ENCODE assay signal across 26 cellular contexts in the genomic region with DNA sequence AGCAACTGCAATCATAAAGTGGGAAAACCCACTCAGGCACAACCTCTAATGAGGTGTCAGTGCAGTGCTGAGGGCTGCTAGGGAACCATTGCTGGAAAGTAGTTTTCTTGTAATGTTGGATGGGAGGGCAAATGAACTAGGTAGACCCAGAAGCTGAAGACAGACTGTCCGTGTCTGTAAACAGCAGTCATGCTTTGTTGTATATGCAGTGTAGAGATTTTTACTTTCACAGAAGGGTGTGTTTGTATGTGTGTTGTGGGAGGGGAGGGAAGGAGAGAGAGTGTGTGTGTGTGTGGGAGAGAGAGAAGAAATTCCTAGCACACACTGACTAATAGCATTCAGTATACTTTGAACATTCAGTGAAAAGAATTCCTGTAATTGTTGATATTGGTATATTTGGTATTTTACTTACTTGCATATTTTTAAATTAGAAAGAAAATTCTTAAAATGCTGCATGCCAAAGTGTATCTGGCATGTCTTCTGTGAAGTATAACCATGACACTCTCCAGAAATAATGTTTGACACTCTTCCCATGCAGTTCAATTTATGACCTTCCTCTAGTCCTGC. TPM values are rescaled to one million over a fixed set of nuclear protein-coding genes. Genes with fewer than 3 reads are reported as not detected.
DNase-seq lines count a peak whose midpoint lies in the region; ATAC-seq and TF ChIP-seq lines count a peak whose summit lies in the region.
"Had no signal": no experiment of that assay in that cellular context is flagged by ENCODE, and none has a peak within 500 bp of the region (broad histone marks: within the 10 kb centered on the region; RNA-seq: fewer than 3 reads in every experiment).

No MANE protein-coding gene starts in this region.

- H3K36me3 Mint-ChIP-seq in Calu3 (ENCODE audit: insufficient read depth, unreplicated experiment) (peaks cover 73% of the 10 kb centered on the region), nephron progenitor cell (ENCODE audit: low read depth) (peaks cover 54% of the 10 kb centered on the region)
- no peaks in the 10 kb centered on the region for H3K36me3 Mint-ChIP-seq in stimulated activated naive B cell treated with anti-CD40 and anti-IgM and Interleukin-4, amounts not matched to agents 10 μg/mL and 1 μg/mL and 100 μg/mL, for 72 hours
- H3K36me3 Mint-ChIP-seq: activated naive CD8-positive, alpha-beta T cell; stimulated activated memory B cell treated with anti-CD40 and anti-IgM and Interleukin-4, amounts not matched to agents 10 μg/mL and 1 μg/mL and 100 μg/mL, for 72 hours had no signal

- H3K4me1 Mint-ChIP-seq in Calu3 (ENCODE audit: low read depth, unreplicated experiment) (peaks cover 66% of the 10 kb centered on the region), nephron progenitor cell (peaks cover 28% of the 10 kb centered on the region)
- no peaks in the 10 kb centered on the region for H3K4me1 Mint-ChIP-seq in stimulated activated naive B cell treated with anti-CD40 and anti-IgM and Interleukin-4, amounts not matched to agents 10 μg/mL and 1 μg/mL and 100 μg/mL, for 72 hours
- H3K4me1 Mint-ChIP-seq: activated B cell treated with CpG ODN at 0.5 μM for 24 hours; stimulated activated memory B cell treated with anti-CD40 and anti-IgM and Interleukin-4, amounts not matched to agents 10 μg/mL and 1 μg/mL and 100 μg/mL, for 72 hours had no signal

- TF ChIP-seq POLR2A in lower leg skin (IDR thresholded peaks at IDR 0.05): no peak

- H3K4me3 Mint-ChIP-seq in Calu3 (ENCODE audit: low read depth, unreplicated experiment) (no peak overlapping the region), nephron progenitor cell (no peak overlapping the region)
- no peak overlapping the region for H3K4me3 Mint-ChIP-seq in stimulated activated naive B cell treated with anti-CD40 and anti-IgM and Interleukin-4, amounts not matched to agents 10 μg/mL and 1 μg/mL and 100 μg/mL, for 72 hours
- H3K4me3 Mint-ChIP-seq: activated B cell treated with CpG ODN at 0.5 μM for 24 hours; activated naive CD8-positive, alpha-beta T cell; stimulated activated memory B cell treated with anti-CD40 and anti-IgM and Interleukin-4, amounts not matched to agents 10 μg/mL and 1 μg/mL and 100 μg/mL, for 72 hours had no signal

- WGBS in lower leg skin, 2 donors: 50 to 56% methylated on average over 1 of the region's 1 CpG
- 63 to 82% (median 81%) methylated on average over 1 of the region's 1 CpG for WGBS in psoas muscle, 3 donors

- intact Hi-C loops in Calu3 (cut with micrococcal nuclease; ENCODE audit: unreplicated experiment): no loop called here
- intact Hi-C loops in lower leg skin (cut with DNase I; ENCODE audit: low total_unique reads): no loop called here
- intact Hi-C loops in psoas muscle (cut with DNase I): no loop called here

- H3K27me3 Mint-ChIP-seq in Calu3 (ENCODE audit: unreplicated experiment) (no peaks in the 10 kb centered on the region), nephron progenitor cell (ENCODE audit: low read depth, poor library complexity) (no peaks in the 10 kb centered on the region)
- H3K27me3 Mint-ChIP-seq in stimulated activated naive B cell treated with anti-CD40 and anti-IgM and Interleukin-4, amounts not matched to agents 10 μg/mL and 1 μg/mL and 100 μg/mL, for 72 hours: peaks cover 10 to 11% of the 10 kb centered on the region in 2 donors

- no peaks in the 10 kb centered on the region for H3K9me3 Mint-ChIP-seq in Calu3 (ENCODE audit: low read depth, unreplicated experiment)
- H3K9me3 Mint-ChIP-seq in nephron progenitor cell: no peaks in the 10 kb centered on the region
- no peaks in the 10 kb centered on the region for H3K9me3 Mint-ChIP-seq in stimulated activated naive B cell treated with anti-CD40 and anti-IgM and Interleukin-4, amounts not matched to agents 10 μg/mL and 1 μg/mL and 100 μg/mL, for 72 hours
- H3K9me3 Mint-ChIP-seq: activated B cell treated with CpG ODN at 0.5 μM for 24 hours; stimulated activated memory B cell treated with anti-CD40 and anti-IgM and Interleukin-4, amounts not matched to agents 10 μg/mL and 1 μg/mL and 100 μg/mL, for 72 hours had no signal

- ATAC-seq in SK-N-SH treated with all-trans-retinoic acid at 6 μM for 48 hours (peak; percentile 32; the same call in 2 of the 3 replicates), psoas muscle (no peak)
- ATAC-seq in stimulated activated naive B cell treated with anti-CD40 and anti-IgM and Interleukin-4, amounts not matched to agents 10 μg/mL and 1 μg/mL and 100 μg/mL, for 72 hours (replicated peaks): no peak
- ATAC-seq: stimulated activated memory B cell treated with anti-CD40 and anti-IgM and Interleukin-4, amounts not matched to agents 10 μg/mL and 1 μg/mL and 100 μg/mL, for 72 hours had no signal

- no peak overlapping the region for H3K27ac ChIP-seq in psoas muscle
- H3K27ac ChIP-seq: BLaER1 treated with 17β-estradiol and CSF1 and Interleukin-3, amounts not matched to agents 10 nM and 100 nM; PC-9; testis had no signal

- TF ChIP-seq CTCF in Calu3 (IDR thresholded peaks at IDR 0.05; ENCODE audit: unreplicated experiment) (no peak), nephron progenitor cell (IDR thresholded peaks at IDR 0.05) (no peak), lower leg skin (IDR thresholded peaks at IDR 0.05) (no peak), psoas muscle (IDR thresholded peaks at IDR 0.05) (no peak)

- no TSS peak for BruUV-seq in Calu3 (replicated peaks; lab: Mats Ljungman, UMichigan)

- H3K4me3 ChIP-seq in lower leg skin (ENCODE audit: low read depth, poor library complexity, severe bottlenecking): no peak overlapping the region
- no peak overlapping the region for H3K4me3 ChIP-seq in psoas muscle
- H3K4me3 ChIP-seq: BLaER1 treated with 17β-estradiol and CSF1 and Interleukin-3, amounts not matched to agents 10 nM and 100 nM; PC-9; testis had no signal

- no peaks in the 10 kb centered on the region for H3K4me1 ChIP-seq in psoas muscle

- no peaks in the 10 kb centered on the region for H3K9me3 ChIP-seq in psoas muscle
- H3K9me3 ChIP-seq: BLaER1 treated with 17β-estradiol and CSF1 and Interleukin-3, amounts not matched to agents 10 nM and 100 nM; testis had no signal

- DNase-seq in Calu3 (no peak), fibroblast of peridontal ligament (ENCODE audit: extremely low read depth) (peak; percentile 25), nephron progenitor cell (no peak), lower leg skin (ENCODE audit: low spot score in 2 of 2) (no peak), psoas muscle (no peak), GF-D8 (lab: John Stamatoyannopoulos, UW) (no peak)
- no peak for DNase-seq in stimulated activated naive B cell treated with anti-CD40 and anti-IgM and Interleukin-4, amounts not matched to agents 10 μg/mL and 1 μg/mL and 100 μg/mL, for 72 hours
- DNase-seq: activated B cell treated with CpG ODN at 0.5 μM for 24 hours; activated CD4-positive, alpha-beta T cell treated with anti-CD3 and anti-CD28 coated beads, Interleukin-2, amount 50 U/mL, for 48 hours; effector CD4-positive, alpha-beta T cell; islet precursor cell; KBM-7; MM.1S; NCI-H1417 treated with DMSO at 0.1 percent for 48 hours; NCI-H2107; NCI-H524 treated with DMSO at 0.1 percent for 48 hours; NK-92 treated with Interleukin-12 subunit alpha and Interleukin-12 subunit beta, amount 100 ng/mL, for 24 hours; PC-9; retina; SHP77 treated with DMSO at 0.1 percent for 48 hours; stimulated activated CD4-positive, alpha-beta T cell treated with anti-CD3 and anti-CD28 coated beads, Interleukin-4, amount 100 ng/mL, for 1 hour; testis had no signal

- CTCF ChIA-PET in Calu3 (lab: Charles Lee): interaction anchor here (0.6 kb wide), 1 partner anchor 117 kb away, joined by 3 read pairs; no protein-coding TSS in a partner anchor

- peaks cover 0 to 4% (median 0%) of the 10 kb centered on the region in 3 donors for H3K27me3 ChIP-seq in psoas muscle (ENCODE audit: insufficient read depth in 3 of 3, low read length in 2 of 3)
- H3K27me3 ChIP-seq: BLaER1 treated with 17β-estradiol and CSF1 and Interleukin-3, amounts not matched to agents 10 nM and 100 nM; testis had no signal

- H3K27ac Mint-ChIP-seq in Calu3 (ENCODE audit: unreplicated experiment) (peak overlapping the region; percentile 4), nephron progenitor cell (peak overlapping the region; percentile 57)
- H3K27ac Mint-ChIP-seq in stimulated activated naive B cell treated with anti-CD40 and anti-IgM and Interleukin-4, amounts not matched to agents 10 μg/mL and 1 μg/mL and 100 μg/mL, for 72 hours: no peak overlapping the region
- H3K27ac Mint-ChIP-seq: activated B cell treated with CpG ODN at 0.5 μM for 24 hours; activated naive CD8-positive, alpha-beta T cell; stimulated activated memory B cell treated with anti-CD40 and anti-IgM and Interleukin-4, amounts not matched to agents 10 μg/mL and 1 μg/mL and 100 μg/mL, for 72 hours had no signal

- H3K36me3 ChIP-seq in psoas muscle (ENCODE audit: insufficient read depth in 1 of 2, low read depth in 1 of 2): no peaks in the 10 kb centered on the region
- H3K36me3 ChIP-seq: BLaER1 treated with 17β-estradiol and CSF1 and Interleukin-3, amounts not matched to agents 10 nM and 100 nM had no signal

TF ChIP-seq in SK-N-SH treated with all-trans-retinoic acid at 6 μM for 48 hours, 23 proteins besides CTCF, POLR2A, EP300 and RAD21:
- TF ChIP-seq ZNF8 (CRISPR knock-in tag; IDR thresholded peaks at IDR 0.05) (no peak), BACH2 (CRISPR knock-in tag; IDR thresholded peaks at IDR 0.05; ENCODE audit: borderline replicate concordance) (no peak), ISL1 (CRISPR knock-in tag; IDR thresholded peaks at IDR 0.05) (peak; percentile 74; the same call in 1 of the 2 replicates), ARNTL (CRISPR knock-in tag; IDR thresholded peaks at IDR 0.05; ENCODE audit: borderline replicate concordance, low read depth) (no peak), SNAI2 (CRISPR knock-in tag; IDR thresholded peaks at IDR 0.05) (no peak)
- TF ChIP-seq, protein P1, sequence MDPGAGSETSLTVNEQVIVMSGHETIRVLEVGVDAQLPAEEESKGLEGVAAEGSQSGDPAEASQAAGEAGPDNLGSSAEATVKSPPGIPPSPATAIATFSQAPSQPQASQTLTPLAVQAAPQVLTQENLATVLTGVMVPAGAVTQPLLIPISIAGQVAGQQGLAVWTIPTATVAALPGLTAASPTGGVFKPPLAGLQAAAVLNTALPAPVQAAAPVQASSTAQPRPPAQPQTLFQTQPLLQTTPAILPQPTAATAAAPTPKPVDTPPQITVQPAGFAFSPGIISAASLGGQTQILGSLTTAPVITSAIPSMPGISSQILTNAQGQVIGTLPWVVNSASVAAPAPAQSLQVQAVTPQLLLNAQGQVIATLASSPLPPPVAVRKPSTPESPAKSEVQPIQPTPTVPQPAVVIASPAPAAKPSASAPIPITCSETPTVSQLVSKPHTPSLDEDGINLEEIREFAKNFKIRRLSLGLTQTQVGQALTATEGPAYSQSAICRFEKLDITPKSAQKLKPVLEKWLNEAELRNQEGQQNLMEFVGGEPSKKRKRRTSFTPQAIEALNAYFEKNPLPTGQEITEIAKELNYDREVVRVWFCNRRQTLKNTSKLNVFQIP (CRISPR knock-in tag; IDR thresholded peaks at IDR 0.05; ENCODE audit: borderline replicate concordance, low read depth): 0 out of 2 replicates have a peak, but pooled peaks have one; percentile 2

RNA-seq across cellular contexts. Expression of gene ITGB8, which starts 28.8 kb away (rescaled TPM):
- total RNA-seq in Calu3 (2022) (157 and 183 TPM in 2 replicates), lower leg skin (10 to 100 TPM; 25.0 to 66.1 (median 48.9) TPM), psoas muscle (under 1 TPM; 0.08 to 0.60 (median 0.16) TPM)
- under 1 TPM; 0.04 to 0.14 (median 0.04) TPM for polyA plus RNA-seq in psoas muscle

Comparison
In these comparisons a context has a peak if more than half of its experiments do, and no peak if none do; other contexts are left out.
1. RNA of gene ITGB8, which starts 28.8 kb away (total RNA-seq): 157 to 183 TPM in Calu3 and 25.0 to 66.1 TPM in lower leg skin; 0.08 to 0.60 TPM in psoas muscle; every median in the first group is over 10 times any median in the second.